Comparison of ENCODE assay signal across 17 cellular contexts in genomic region chr20:32127347-32127746, GRCh38. TPM values are rescaled to one million over a fixed set of nuclear protein-coding genes. Genes with fewer than 3 reads are reported as not detected.
DNase-seq lines count a peak whose midpoint lies in the region; FAIRE-seq and TF ChIP-seq lines count a peak whose summit lies in the region.
"Had no signal": no experiment of that assay in that cellular context is flagged by ENCODE, and none has a peak within 500 bp of the region (broad histone marks: within the 10 kb centered on the region; RNA-seq: fewer than 3 reads in every experiment).

No MANE protein-coding gene starts in this region.

- no peak for DNase-seq in activated CD4-positive, alpha-beta T cell treated with anti-CD3 and anti-CD28 coated beads, Interleukin-2, amount 10 ng/mL, durations not matched to agents 7 days and 5 days
- no peak for DNase-seq in activated CD4-positive, alpha-beta T cell treated with anti-CD3 and anti-CD28 coated beads for 48 hours
- DNase-seq in coronary artery (ENCODE audit: low spot score) (peak; percentile 16), mesothelial cell of epicardium (ENCODE audit: low spot score in 2 of 2, unreplicated experiment in 2 of 2) (no peak), KBM-7 (no peak), GM12891 (ENCODE audit: insufficient read length, low spot score) (no peak), hippocampal formation (lab: John Stamatoyannopoulos, UW) (no peak)
- DNase-seq: 8988T; AML-193; CD8-positive, alpha-beta memory T cell; DND-41; GDM1; GM23248; HCEC 1CT; HFFc6 had no signal

- H3K27me3 Mint-ChIP-seq in activated CD4-positive, alpha-beta T cell treated with anti-CD3 and anti-CD28 coated beads, Interleukin-2, amount 10 ng/mL, durations not matched to agents 7 days and 5 days, result no peaks in the 10 kb centered on the region
- no peaks in the 10 kb centered on the region for H3K27me3 Mint-ChIP-seq in mesothelial cell of epicardium (ENCODE audit: low read depth)
- H3K27me3 Mint-ChIP-seq: CD8-positive, alpha-beta memory T cell had no signal

- POLR2A ChIA-PET in activated CD4-positive, alpha-beta T cell treated with anti-CD3 and anti-CD28 coated beads, Interleukin-2, amount 10 ng/mL, durations not matched to agents 7 days and 5 days (lab: Charles Lee), result no interaction called here

- H3K9me3 Mint-ChIP-seq in activated CD4-positive, alpha-beta T cell treated with anti-CD3 and anti-CD28 coated beads, Interleukin-2, amount 10 ng/mL, durations not matched to agents 7 days and 5 days, result no peaks in the 10 kb centered on the region
- H3K9me3 Mint-ChIP-seq in mesothelial cell of epicardium, result peaks cover 4% of the 10 kb centered on the region
- H3K9me3 Mint-ChIP-seq: CD8-positive, alpha-beta memory T cell; HFFc6 had no signal

- peak overlapping the region; percentile 71 for H3K27ac Mint-ChIP-seq in activated CD4-positive, alpha-beta T cell treated with anti-CD3 and anti-CD28 coated beads, Interleukin-2, amount 10 ng/mL, durations not matched to agents 7 days and 5 days
- peak overlapping the region; percentile 30 for H3K27ac Mint-ChIP-seq in mesothelial cell of epicardium
- H3K27ac Mint-ChIP-seq: CD8-positive, alpha-beta memory T cell; HFFc6 had no signal

- in situ Hi-C loops in KBM-7 (cut with MboI; ENCODE audit: low pct_unique_long_range_greater_than_20kb, low sequenced_read_pairs), result no loop called here

- H3K4me3 ChIP-seq in coronary artery, result no peak overlapping the region
- H3K4me3 ChIP-seq: BLaER1, GM23248 had no signal

- TF ChIP-seq CTCF in coronary artery (IDR thresholded peaks at IDR 0.05), result no peak
- TF ChIP-seq CTCF in mesothelial cell of epicardium (IDR thresholded peaks at IDR 0.05; ENCODE audit: unreplicated experiment), result no peak

- no peak overlapping the region for H3K27ac ChIP-seq in coronary artery
- H3K27ac ChIP-seq: BLaER1, GM23248 had no signal

- H3K36me3 Mint-ChIP-seq in activated CD4-positive, alpha-beta T cell treated with anti-CD3 and anti-CD28 coated beads, Interleukin-2, amount 10 ng/mL, durations not matched to agents 7 days and 5 days (ENCODE audit: low read depth), result peaks cover 16% of the 10 kb centered on the region
- peaks cover 14% of the 10 kb centered on the region for H3K36me3 Mint-ChIP-seq in mesothelial cell of epicardium

- no peak for TF ChIP-seq POLR2A in GM12891 (IDR thresholded peaks at IDR 0.05; ENCODE audit: low read depth, low read length)

- CTCF ChIA-PET in activated CD4-positive, alpha-beta T cell treated with anti-CD3 and anti-CD28 coated beads, Interleukin-2, amount 10 ng/mL, durations not matched to agents 7 days and 5 days (lab: Charles Lee), result no interaction called here

- no peak for FAIRE-seq in GM12891 (lab: Jason Lieb, UNC)
- FAIRE-seq: GM19239 had no signal

- no peak overlapping the region for H3K4me3 Mint-ChIP-seq in activated CD4-positive, alpha-beta T cell treated with anti-CD3 and anti-CD28 coated beads, Interleukin-2, amount 10 ng/mL, durations not matched to agents 7 days and 5 days
- no peak overlapping the region for H3K4me3 Mint-ChIP-seq in mesothelial cell of epicardium
- H3K4me3 Mint-ChIP-seq: CD8-positive, alpha-beta memory T cell; HFFc6 had no signal

- peaks cover 3% of the 10 kb centered on the region for H3K4me1 Mint-ChIP-seq in activated CD4-positive, alpha-beta T cell treated with anti-CD3 and anti-CD28 coated beads, Interleukin-2, amount 10 ng/mL, durations not matched to agents 7 days and 5 days
- H3K4me1 Mint-ChIP-seq in mesothelial cell of epicardium, result peaks cover 8% of the 10 kb centered on the region

TF ChIP-seq in GM12891, 5 proteins besides CTCF, POLR2A, EP300 and RAD21:
- TF ChIP-seq SPI1 (IDR thresholded peaks at IDR 0.05; ENCODE audit: low read depth, low read length) (no peak), TAF1 (IDR thresholded peaks at IDR 0.05; ENCODE audit: low read depth, low read length) (no peak), POLR2AphosphoS5 (IDR thresholded peaks at IDR 0.05; ENCODE audit: low read depth, low read length) (no peak), PAX5 (IDR thresholded peaks at IDR 0.05; ENCODE audit: insufficient read depth, low read length, severe bottlenecking) (no peak), POU2F2 (IDR thresholded peaks at IDR 0.05; ENCODE audit: low read depth, low read length) (no peak)
TF ChIP-seq in GM12891: peak in this region for 0.

RNA-seq across cellular contexts. Expression of gene TM9SF4, which starts 17.8 kb away (rescaled TPM):
- 10 to 100 TPM; 36.8 to 44.2 TPM for total RNA-seq in activated CD4-positive, alpha-beta T cell treated with anti-CD3 and anti-CD28 coated beads, Interleukin-2, amount 10 ng/mL, durations not matched to agents 7 days and 5 days
- total RNA-seq in mesothelial cell of epicardium, result 77.8 to 82.2 TPM (median 80.2 TPM) in 3 replicates
- 19.1 TPM for polyA plus RNA-seq in GM12891 (2012; ENCODE audit: low read depth, missing spikeins)
